ENCODE assay signal across 10 cellular contexts in the genomic region with DNA sequence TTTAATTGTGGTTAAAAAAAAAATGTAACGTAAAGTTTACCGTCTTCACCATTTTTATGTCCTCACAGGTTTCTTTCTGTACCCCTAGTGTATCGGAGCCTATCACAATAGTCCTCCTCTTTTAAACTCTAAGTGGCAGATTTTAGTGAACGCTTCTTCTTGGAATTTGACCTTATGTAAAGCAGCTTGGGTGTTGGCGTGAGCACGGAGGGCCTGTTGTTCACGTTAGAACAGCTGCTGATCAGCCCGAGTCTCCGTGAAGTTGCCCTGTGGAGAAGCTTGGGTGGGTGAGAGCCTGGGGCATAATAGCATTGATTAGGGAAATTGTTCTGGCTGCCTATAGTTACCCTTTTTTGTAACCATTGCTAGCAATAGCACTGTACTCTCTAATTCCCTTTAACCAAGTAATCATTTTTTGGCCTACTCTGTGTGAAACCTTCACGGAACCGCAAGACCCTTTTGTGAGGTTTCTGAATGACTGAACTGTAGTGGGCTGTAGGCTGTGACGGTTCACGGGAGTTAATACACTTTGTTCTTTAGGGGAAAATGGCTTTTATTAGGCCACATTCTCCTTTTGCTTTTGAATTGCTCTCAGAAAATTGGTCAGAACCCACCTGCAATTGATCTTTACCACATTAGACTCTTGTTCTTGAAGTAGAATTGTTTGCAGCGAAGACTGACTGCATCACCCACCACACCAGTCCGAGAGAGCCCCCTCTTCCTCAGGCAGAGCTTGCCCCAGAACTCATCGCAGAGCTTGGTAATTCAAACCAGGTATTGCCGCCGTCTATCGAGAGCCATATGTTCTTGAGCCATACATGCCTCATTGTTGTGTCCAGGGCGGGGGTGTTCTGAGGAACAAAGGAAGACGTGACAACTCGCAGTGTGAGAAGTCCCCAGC.
DNase-seq lines count a peak whose midpoint lies in the region; ATAC-seq and TF ChIP-seq lines count a peak whose summit lies in the region.
"Had no signal": no experiment of that assay in that cellular context is flagged by ENCODE, and none has a peak within 500 bp of the region (broad histone marks: within the 10 kb centered on the region; RNA-seq: fewer than 3 reads in every experiment).

No MANE protein-coding gene starts in this region.

- H3K4me1 Mint-ChIP-seq in activated naive CD8-positive, alpha-beta T cell treated with anti-CD3 and anti-CD28 coated beads, Interleukin-2, amount 50 U/mL, for 24 hours = peaks cover 56% of the 10 kb centered on the region

- peaks cover 0 to 98% (median 29%) of the 10 kb centered on the region in 9 donors for H3K36me3 ChIP-seq in heart right ventricle
- peaks cover 75% of the 10 kb centered on the region for H3K36me3 ChIP-seq in suprapubic skin

- DNase-seq in cardiac septum (ENCODE audit: low spot score) = peak; percentile 47
- DNase-seq in left cardiac atrium = no peak
- peak; percentile 32 for DNase-seq in activated naive CD8-positive, alpha-beta T cell treated with anti-CD3 and anti-CD28 coated beads, Interleukin-2, amount 50 U/mL, for 24 hours
- no peak for DNase-seq in heart right ventricle
- DNase-seq in suprapubic skin (ENCODE audit: low spot score in 2 of 2) = no peak
- no peak for DNase-seq in SIG-M5 treated with dmso at 0.1 percent for 504 hours (lab: John Stamatoyannopoulos, UW; ENCODE audit: unreplicated experiment)
- DNase-seq: C1 segment of cervical spinal cord had no signal

- H3K27me3 Mint-ChIP-seq in activated naive CD8-positive, alpha-beta T cell treated with anti-CD3 and anti-CD28 coated beads, Interleukin-2, amount 50 U/mL, for 24 hours = peaks cover 2% of the 10 kb centered on the region

- TF ChIP-seq POLR2A in suprapubic skin (IDR thresholded peaks at IDR 0.05) = no peak

- H3K27me3 ChIP-seq in heart right ventricle (no peaks in the 10 kb centered on the region), suprapubic skin (no peaks in the 10 kb centered on the region)

- intact Hi-C loops in cardiac septum (cut with DNase I) = no loop called here
- intact Hi-C loops in left cardiac atrium (cut with DNase I) = no loop called here
- intact Hi-C loops in heart right ventricle (cut with DNase I) = loop anchor here in 1 of 10 donors (5.0 kb wide), 1 partner anchor 32 kb away; no protein-coding TSS in a partner anchor

- TF ChIP-seq CTCF in heart right ventricle (IDR thresholded peaks at IDR 0.05) (no peak), suprapubic skin (IDR thresholded peaks at IDR 0.05) (no peak)

- no peaks in the 10 kb centered on the region for H3K9me3 ChIP-seq in heart right ventricle
- H3K9me3 ChIP-seq in suprapubic skin = no peaks in the 10 kb centered on the region

- peak overlapping the region; percentile 96 for H3K27ac Mint-ChIP-seq in activated naive CD8-positive, alpha-beta T cell treated with anti-CD3 and anti-CD28 coated beads, Interleukin-2, amount 50 U/mL, for 24 hours

- H3K4me3 ChIP-seq in heart right ventricle (no peak overlapping the region), suprapubic skin (no peak overlapping the region)

- no peak for TF ChIP-seq EP300 in suprapubic skin (IDR thresholded peaks at IDR 0.05)

- peak overlapping the region; percentile 48 for H3K27ac ChIP-seq in temporal lobe (ENCODE audit: low read depth, low read length)
- H3K27ac ChIP-seq in heart right ventricle = no peak overlapping the region
- H3K27ac ChIP-seq in suprapubic skin = no peak overlapping the region
- H3K27ac ChIP-seq: epithelial cell of prostate had no signal

- peak overlapping the region; percentile 75 for H3K4me3 Mint-ChIP-seq in activated naive CD8-positive, alpha-beta T cell treated with anti-CD3 and anti-CD28 coated beads, Interleukin-2, amount 50 U/mL, for 24 hours

- peaks cover 0 to 38% (median 8%) of the 10 kb centered on the region in 9 donors for H3K4me1 ChIP-seq in heart right ventricle
- H3K4me1 ChIP-seq in suprapubic skin = peaks cover 3% of the 10 kb centered on the region

- H3K9me3 Mint-ChIP-seq in activated naive CD8-positive, alpha-beta T cell treated with anti-CD3 and anti-CD28 coated beads, Interleukin-2, amount 50 U/mL, for 24 hours = no peaks in the 10 kb centered on the region

- no peak for ATAC-seq in left cardiac atrium
- ATAC-seq in HG03135 (IDR thresholded peaks at IDR 0.05; ENCODE audit: unreplicated experiment) = peak; percentile 56
- ATAC-seq in activated naive CD8-positive, alpha-beta T cell treated with anti-CD3 and anti-CD28 coated beads, Interleukin-2, amount 50 U/mL, for 24 hours = peak; percentile 68
- no peak for ATAC-seq in heart right ventricle

- WGBS in heart right ventricle, 2 donors = 94 to 95% methylated on average over 22 of the region's 22 CpGs
- WGBS in suprapubic skin = 92% methylated on average over 22 of the region's 22 CpGs

- peaks cover 2% of the 10 kb centered on the region for H3K36me3 Mint-ChIP-seq in activated naive CD8-positive, alpha-beta T cell treated with anti-CD3 and anti-CD28 coated beads, Interleukin-2, amount 50 U/mL, for 24 hours (ENCODE audit: low read depth)

Comparison
In these comparisons a context has a peak if more than half of its experiments do, and no peak if none do; other contexts are left out.
1. DNase-seq: peak in cardiac septum (single experiment) and activated naive CD8-positive, alpha-beta T cell treated with anti-CD3 and anti-CD28 coated beads, Interleukin-2, amount 50 U/mL, for 24 hours (single experiment); none in left cardiac atrium (single experiment), heart right ventricle (0 of 2), suprapubic skin (0 of 2) and SIG-M5 treated with dmso at 0.1 percent for 504 hours (single experiment).
2. ATAC-seq: peak in HG03135 (single experiment) and activated naive CD8-positive, alpha-beta T cell treated with anti-CD3 and anti-CD28 coated beads, Interleukin-2, amount 50 U/mL, for 24 hours (single experiment); none in left cardiac atrium (0 of 2) and heart right ventricle (0 of 8).